In genomic region chr5:38648703-38649291, GRCh38 we compare ENCODE assay signal across 13 cellular contexts.
"Had no signal": no experiment of that assay in that cellular context is flagged by ENCODE, and none has a peak within 500 bp of the region (broad histone marks: within the 10 kb centered on the region; RNA-seq: fewer than 3 reads in every experiment).

No MANE protein-coding gene starts in this region.

- H3K4me3 Mint-ChIP-seq: activated naive CD4-positive, alpha-beta T cell treated with anti-CD3 and anti-CD28 coated beads for 36 hours; dendritic cell treated with granulocyte-macrophage colony-stimulating factor and Interleukin-4, amounts not matched to agents 40 ng/mL and 50 ng/mL, for 4 days; neural progenitor cell had no signal

- H3K4me1 ChIP-seq: neural progenitor cell had no signal

- H3K27ac Mint-ChIP-seq: activated naive CD4-positive, alpha-beta T cell treated with anti-CD3 and anti-CD28 coated beads for 36 hours; activated T-helper 2 cell treated with anti-CD3 and anti-CD28 coated beads, Interferon-gamma antibody, Interleukin-2, Interleukin-4, amounts not matched to agents 10 μg/mL and 5 μg/mL and 100 μg/mL, durations not matched to agents 14 hours and 24 hours and 36 hours; dendritic cell treated with granulocyte-macrophage colony-stimulating factor and Interleukin-4, amounts not matched to agents 40 ng/mL and 50 ng/mL, for 4 days; neural progenitor cell had no signal

- FAIRE-seq: astrocyte, bronchial epithelial cell had no signal

- H3K36me3 Mint-ChIP-seq: neural progenitor cell had no signal

- H3K27ac ChIP-seq: neural progenitor cell, thoracic aorta had no signal

- DNase-seq: activated CD4-positive, alpha-beta T cell treated with anti-CD3 and anti-CD28 coated beads, Interleukin-2, amount 50 U/mL, for 1 hour; activated naive CD4-positive, alpha-beta T cell treated with anti-CD3 and anti-CD28 coated beads for 36 hours; effector memory CD4-positive, alpha-beta T cell; foreskin fibroblast; glutamatergic neuron; kidney glomerular epithelial cell had no signal

- H3K27me3 ChIP-seq: neural progenitor cell had no signal

- H3K9me3 ChIP-seq: thoracic aorta had no signal

- H3K9me3 Mint-ChIP-seq: activated T-helper 2 cell treated with anti-CD3 and anti-CD28 coated beads, Interferon-gamma antibody, Interleukin-2, Interleukin-4, amounts not matched to agents 10 μg/mL and 5 μg/mL and 100 μg/mL, durations not matched to agents 14 hours and 24 hours and 36 hours had no signal

- ATAC-seq: sciatic nerve had no signal

- H3K4me3 ChIP-seq: neural progenitor cell, thoracic aorta had no signal

- H3K36me3 ChIP-seq: neural progenitor cell, thoracic aorta had no signal
